24 cellular contexts compared by ENCODE assay signal in genomic region chr3:14814473-14814872, GRCh38. TPM values are rescaled to one million over a fixed set of nuclear protein-coding genes. Genes with fewer than 3 reads are reported as not detected.
A peak's percentile ranks its signal among the peaks of the same experiment; 100 is the strongest.
DNase-seq lines count a peak whose midpoint lies in the region; ATAC-seq, FAIRE-seq and TF ChIP-seq lines count a peak whose summit lies in the region.
"Had no signal": no experiment of that assay in that cellular context is flagged by ENCODE, and none has a peak within 500 bp of the region (broad histone marks: within the 10 kb centered on the region; RNA-seq: fewer than 3 reads in every experiment).

No MANE protein-coding gene starts in this region.

- H3K4me2 ChIP-seq in K562 (ENCODE audit: insufficient read depth, low read length): no peak overlapping the region
- H3K4me2 ChIP-seq: SK-N-SH had no signal

- no peaks in the 10 kb centered on the region for H3K79me2 ChIP-seq in K562 (ENCODE audit: control insufficient read depth, insufficient read depth, low read length)

- no peak for FAIRE-seq in K562 (lab: Jason Lieb, UNC)
- FAIRE-seq: GM19239 had no signal

- ATAC-seq in Right ventricle myocardium inferior (peak; percentile 41), right cardiac atrium (no peak), K562 (peak; percentile 52), mucosa of descending colon (peak; percentile 8)
- no peak for ATAC-seq in CD4-positive, alpha-beta T cell (ENCODE audit: poor library complexity)
- no peak for ATAC-seq in stimulated activated memory B cell treated with anti-CD40 and anti-IgM and Interleukin-4, amounts not matched to agents 10 μg/mL and 1 μg/mL and 100 μg/mL, for 72 hours
- ATAC-seq: HCT116, Panc1 had no signal

- CTCF ChIA-PET in K562 (lab: Yijun Ruan, JAX; ENCODE audit: low intra/inter-chr PET ratio): no interaction called here
- CTCF ChIA-PET in CD4-positive, alpha-beta T cell (lab: Charles Lee): no interaction called here

- TF ChIP-seq CTCF in K562 (IDR thresholded peaks at IDR 0.05 in 2 of 3, conservative IDR thresholded peaks at IDR 0.05 in 1 of 3; ENCODE audit: insufficient read depth in 2 of 3, low read depth in 1 of 3, low read length in 3 of 3): no peak
- no peak for TF ChIP-seq CTCF in mucosa of descending colon (IDR thresholded peaks at IDR 0.05)
- TF ChIP-seq CTCF in CD4-positive, alpha-beta T cell (IDR thresholded peaks at IDR 0.05): no peak

- POLR2A ChIA-PET in K562 (lab: Yijun Ruan, JAX): interaction anchor here (0.5 to 1.5 kb wide), 5 partner anchors 8 to 47 kb away, joined by 3 to 8 read pairs (median 3); no protein-coding TSS in a partner anchor
- POLR2A ChIA-PET in CD4-positive, alpha-beta T cell (lab: Charles Lee): no interaction called here

- H3K27me3 ChIP-seq in right cardiac atrium (ENCODE audit: control insufficient read depth, insufficient read depth) (no peaks in the 10 kb centered on the region), K562 (ENCODE audit: control insufficient read depth in 2 of 2, insufficient read depth in 2 of 2, low read length in 2 of 2) (peaks cover 65 to 89% of the 10 kb centered on the region in 2 experiments)
- peaks cover 42% of the 10 kb centered on the region for H3K27me3 ChIP-seq in CD4-positive, alpha-beta T cell (ENCODE audit: control insufficient read depth, insufficient read depth, low read length)

- in situ Hi-C loops in K562 (cut with MboI): no loop called here

- no peaks in the 10 kb centered on the region for H3K36me3 Mint-ChIP-seq in CD4-positive, alpha-beta T cell (ENCODE audit: low read depth)
- no peaks in the 10 kb centered on the region for H3K36me3 Mint-ChIP-seq in stimulated activated memory B cell treated with anti-CD40 and anti-IgM and Interleukin-4, amounts not matched to agents 10 μg/mL and 1 μg/mL and 100 μg/mL, for 72 hours
- H3K36me3 Mint-ChIP-seq: CD14-positive monocyte had no signal

- no TSS peak for BruUV-seq in K562 (replicated peaks; lab: Mats Ljungman, UMichigan)

- H3K4me1 ChIP-seq in right cardiac atrium (ENCODE audit: control insufficient read depth, insufficient read depth, low read length): peaks cover 4% of the 10 kb centered on the region
- H3K4me1 ChIP-seq in K562 (replicated peaks in 1 of 2; ENCODE audit: control insufficient read depth in 2 of 2, insufficient read depth in 2 of 2, low read length in 2 of 2): peaks cover 0 to 12% of the 10 kb centered on the region in 2 experiments; a peak in 1 of 5 replicates
- peaks cover 4% of the 10 kb centered on the region for H3K4me1 ChIP-seq in mucosa of descending colon (ENCODE audit: low read depth)
- H3K4me1 ChIP-seq: BE2C had no signal

- H3K4me3 Mint-ChIP-seq in CD4-positive, alpha-beta T cell: no peak overlapping the region
- H3K4me3 Mint-ChIP-seq in stimulated activated memory B cell treated with anti-CD40 and anti-IgM and Interleukin-4, amounts not matched to agents 10 μg/mL and 1 μg/mL and 100 μg/mL, for 72 hours: no peak overlapping the region

- peaks cover 72% of the 10 kb centered on the region for H3K27me3 Mint-ChIP-seq in CD4-positive, alpha-beta T cell
- H3K27me3 Mint-ChIP-seq in stimulated activated memory B cell treated with anti-CD40 and anti-IgM and Interleukin-4, amounts not matched to agents 10 μg/mL and 1 μg/mL and 100 μg/mL, for 72 hours: peaks cover 78% of the 10 kb centered on the region

- TF ChIP-seq POLR2A in K562 (conservative IDR thresholded peaks at IDR 0.05): no peak

- intact Hi-C loops in Right ventricle myocardium inferior (cut with DNase I) (no loop called here), right cardiac atrium (cut with DNase I) (loop anchor here in 1 of 4 donors (5.0 kb wide), 1 partner anchor 43 kb away; no protein-coding TSS in a partner anchor), K562 (cut with micrococcal nuclease) (no loop called here), mucosa of descending colon (cut with DNase I, micrococcal nuclease) (no loop called here)
- intact Hi-C loops in CD4-positive, alpha-beta T cell (cut with DNase I, micrococcal nuclease): no loop called here

- no peak for DNase-seq in Right ventricle myocardium inferior (ENCODE audit: missing footprints)
- no peak for DNase-seq in right cardiac atrium
- DNase-seq in K562 (ENCODE audit: extremely low read depth in 1 of 4, low spot score in 3 of 4): no peak
- peak; percentile 69 for DNase-seq in islet precursor cell
- DNase-seq in mucosa of descending colon: no peak
- DNase-seq in CD4-positive, alpha-beta T cell: no peak
- no peak for DNase-seq in DMS79 treated with DMSO at 0.1 percent for 48 hours (lab: John Stamatoyannopoulos, UW)
- DNase-seq: ACHN, BE2C, Calu3, DND-41, KG1, MG63, NCI-H2029, NCI-H2227 treated with DMSO at 0.1 percent for 48 hours, NCI-H526 treated with DMSO at 0.1 percent for 48 hours, SK-N-SH had no signal

- no peak overlapping the region for H3K9ac ChIP-seq in K562 (ENCODE audit: insufficient read depth in 1 of 2, low read depth in 2 of 2, low read length in 2 of 2)
- H3K9ac ChIP-seq: SK-N-SH had no signal

- peaks cover 3% of the 10 kb centered on the region; the same call in 1 of the 2 replicates for H4K20me1 ChIP-seq in K562 (replicated peaks; ENCODE audit: control insufficient read depth, insufficient read depth, low read length)

- H3K9me3 Mint-ChIP-seq in CD4-positive, alpha-beta T cell: no peaks in the 10 kb centered on the region
- no peaks in the 10 kb centered on the region for H3K9me3 Mint-ChIP-seq in stimulated activated memory B cell treated with anti-CD40 and anti-IgM and Interleukin-4, amounts not matched to agents 10 μg/mL and 1 μg/mL and 100 μg/mL, for 72 hours

- H3K4me3 ChIP-seq in right cardiac atrium (ENCODE audit: low read length) (no peak overlapping the region), K562 (no peak overlapping the region), mucosa of descending colon (no peak overlapping the region)
- H3K4me3 ChIP-seq: MG63 had no signal

- H3K27ac Mint-ChIP-seq in CD4-positive, alpha-beta T cell: no peak overlapping the region
- H3K27ac Mint-ChIP-seq in stimulated activated memory B cell treated with anti-CD40 and anti-IgM and Interleukin-4, amounts not matched to agents 10 μg/mL and 1 μg/mL and 100 μg/mL, for 72 hours: no peak overlapping the region
- H3K27ac Mint-ChIP-seq: CD14-positive monocyte had no signal

- no peaks in the 10 kb centered on the region for H3K9me3 ChIP-seq in right cardiac atrium (ENCODE audit: control insufficient read depth, low read length)
- no peaks in the 10 kb centered on the region for H3K9me3 ChIP-seq in K562 (replicated peaks; ENCODE audit: control insufficient read depth, insufficient read depth, low read depth, low read length)
- no peaks in the 10 kb centered on the region for H3K9me3 ChIP-seq in mucosa of descending colon
- no peaks in the 10 kb centered on the region for H3K9me3 ChIP-seq in CD4-positive, alpha-beta T cell (ENCODE audit: control insufficient read depth, low read length)
- H3K9me3 ChIP-seq: BE2C, MG63, SK-N-SH had no signal

- H3K36me3 ChIP-seq in K562 (ENCODE audit: control insufficient read depth, insufficient read depth, low read length) (no peaks in the 10 kb centered on the region), mucosa of descending colon (ENCODE audit: low read depth) (no peaks in the 10 kb centered on the region)
- H3K36me3 ChIP-seq: BE2C, MG63 had no signal

- TF ChIP-seq RAD21 in K562 (CRISPR knock-in tag; conservative IDR thresholded peaks at IDR 0.05 in 1 of 2, IDR thresholded peaks at IDR 0.05 in 1 of 2): no peak

- no peak overlapping the region for H2AFZ ChIP-seq in K562 (ENCODE audit: low read depth, low read length)

- peaks cover 5% of the 10 kb centered on the region for H3K4me1 Mint-ChIP-seq in CD4-positive, alpha-beta T cell (ENCODE audit: low read depth)
- peaks cover 7% of the 10 kb centered on the region for H3K4me1 Mint-ChIP-seq in stimulated activated memory B cell treated with anti-CD40 and anti-IgM and Interleukin-4, amounts not matched to agents 10 μg/mL and 1 μg/mL and 100 μg/mL, for 72 hours

- TF ChIP-seq EP300 in K562 (IDR thresholded peaks at IDR 0.05; ENCODE audit: low read length): no peak

- H3K27ac ChIP-seq in right cardiac atrium (ENCODE audit: low read length) (no peak overlapping the region), K562 (ENCODE audit: extremely low read depth, low read depth, low read length) (no peak overlapping the region)
- H3K27ac ChIP-seq in CD4-positive, alpha-beta T cell (ENCODE audit: low read depth, low read length): no peak overlapping the region
- H3K27ac ChIP-seq: 22Rv1 had no signal

- 48% methylated on average over 4 of the region's 4 CpGs for WGBS in right cardiac atrium
- WGBS in K562 (ENCODE audit: insufficient coverage, low coverage, missing lambda C conversion rate): 6% methylated on average over 4 of the region's 4 CpGs

- H3K9me1 ChIP-seq in K562 (ENCODE audit: control insufficient read depth, insufficient read depth, low read length): no peaks in the 10 kb centered on the region

TF ChIP-seq in K562, 482 proteins besides CTCF, POLR2A, EP300 and RAD21 (continues in another document):
- TF ChIP-seq WHSC1 (IDR thresholded peaks at IDR 0.05; ENCODE audit: low read length): no peak
- TF ChIP-seq SRSF1 (IDR thresholded peaks at IDR 0.05; ENCODE audit: low read depth, low read length): no peak
- TF ChIP-seq NCOA1 (IDR thresholded peaks at IDR 0.05; ENCODE audit: low read depth): no peak

RNA-seq across cellular contexts. Expression of gene FGD5, which starts 4.3 kb away (rescaled TPM):
- total RNA-seq in Right ventricle myocardium inferior (16.5 TPM), right cardiac atrium (10 to 100 TPM; 17.1 to 30.5 (median 21.2) TPM), K562 (2014; rRNA removed) (not detected in 2 replicates), K562 (2014; rRNA removed; fragmentation: Illumina TruSeq; extraction: Trizol) (not detected in 2 replicates), K562 (2015; rRNA removed; fragmentation: Illumina TruSeq; extraction: Trizol) (not detected in 2 replicates), K562 (2021) (0.13 and 0.18 TPM in 2 replicates), mucosa of descending colon (10 to 100 TPM in 1 of 3 donors, 1 to 10 TPM in 2; 6.1 to 15.1 (median 9.2) TPM)
- polyA plus RNA-seq in right cardiac atrium (8.6 TPM), K562 (2011; rRNA removed) (not detected in 2 replicates), K562 (2014; fragmentation: Illumina TruSeq; extraction: Trizol) (not detected in 2 replicates), K562 (2014; fragmentation: Nextera tagmentation; extraction: Ambion mirVana) (not detected), K562 (2014; rRNA removed) (not detected in 2 replicates)
- total RNA-seq in K562 (2011; cell fraction: chromatin; rRNA removed; ENCODE audit: low replicate concordance): not detected in 2 replicates
- not detected in 2 replicates for total RNA-seq in K562 (2011; cell fraction: nucleolus; rRNA removed)
- total RNA-seq in K562 (2011; cell fraction: nucleoplasm; rRNA removed): not detected in 2 replicates
- not detected in 2 replicates for polyA plus RNA-seq in K562 (2011; cell fraction: cytosol; rRNA removed)
- not detected in 2 replicates for polyA plus RNA-seq in K562 (2011; cell fraction: nucleus; rRNA removed)
- polyA plus RNA-seq in K562 (2012): not detected in 2 replicates
- polyA minus RNA-seq in K562 (2011; rRNA and poly(A)+ RNA removed): not detected in 2 replicates
- not detected in 2 replicates for polyA minus RNA-seq in K562 (2011; cell fraction: cytosol; rRNA and poly(A)+ RNA removed)
- polyA minus RNA-seq in K562 (2011; cell fraction: nucleus; rRNA and poly(A)+ RNA removed): not detected in 2 replicates
- not detected for total RNA-seq in CD4-positive, alpha-beta T cell
- total RNA-seq: Calu3, HT1080 had no signal
- polyA plus RNA-seq: CD14-positive monocyte, SK-N-SH had no signal

Comparison
In these comparisons a context has a peak if more than half of its experiments do, and no peak if none do; other contexts are left out.
1. ATAC-seq: peak in Right ventricle myocardium inferior (single experiment), K562 (single experiment) and mucosa of descending colon (single experiment); none in right cardiac atrium (0 of 2), CD4-positive, alpha-beta T cell (single experiment) and stimulated activated memory B cell treated with anti-CD40 and anti-IgM and Interleukin-4, amounts not matched to agents 10 μg/mL and 1 μg/mL and 100 μg/mL, for 72 hours (single experiment).
2. RNA of gene FGD5, which starts 4.3 kb away (total RNA-seq): 17.1 to 30.5 TPM in right cardiac atrium, 16.5 TPM in Right ventricle myocardium inferior (single experiment) and 6.1 to 15.1 TPM in mucosa of descending colon; not detected in CD4-positive, alpha-beta T cell and 0.13 to 0.18 TPM in K562; every median in the first group is over 4 times any median in the second.